ENCODE assay signal across 35 cellular contexts in genomic region chr12:112674539-112674938, GRCh38.
"Had no signal": no experiment of that assay in that cellular context is flagged by ENCODE, and none has a peak within 500 bp of the region (broad histone marks: within the 10 kb centered on the region; RNA-seq: fewer than 3 reads in every experiment).

No MANE protein-coding gene starts in this region.

- H3K9me3 ChIP-seq: adrenal gland, body of pancreas, breast epithelium had no signal

- DNase-seq: activated B cell treated with CpG ODN at 0.5 μM for 24 hours; activated CD4-positive, alpha-beta memory T cell treated with anti-CD3 and anti-CD28 coated beads for 36 hours; activated CD4-positive, alpha-beta T cell treated with anti-CD3 and anti-CD28 coated beads for 4 hours; activated CD4-positive, alpha-beta T cell treated with anti-CD3 and anti-CD28 coated beads, Interleukin-2, amount 10 ng/mL, durations not matched to agents 24 days and 14 days; activated CD4-positive, alpha-beta T cell treated with anti-CD3 and anti-CD28 coated beads, Interleukin-2, amount 50 U/mL, for 1 hour; activated CD4-positive, alpha-beta T cell treated with anti-CD3 and anti-CD28 coated beads, Interleukin-2, amount 50 U/mL, for 4 hours; activated CD4-positive, CD25-positive, alpha-beta regulatory T cell treated with anti-CD3 and anti-CD28 coated beads, Interleukin-2, amount 50 U/mL, for 72 hours; activated CD8-positive, alpha-beta memory T cell treated with anti-CD3 and anti-CD28 coated beads, Interleukin-2, amount 50 U/mL, for 4 hours; activated CD8-positive, alpha-beta T cell treated with anti-CD3 and anti-CD28 coated beads for 36 hours; activated effector memory CD4-positive, alpha-beta T cell treated with anti-CD3 and anti-CD28 coated beads, Interleukin-2, amount 50 U/mL, for 16 hours; activated gamma-delta T cell treated with Interleukin-2 at 50 U/mL for 16 hours; activated naive CD4-positive, alpha-beta T cell; activated naive CD4-positive, alpha-beta T cell treated with anti-CD3 and anti-CD28 coated beads for 36 hours; activated naive CD4-positive, alpha-beta T cell treated with anti-CD3 and anti-CD28 coated beads, Interleukin-2, amount 50 U/mL, for 16 hours; activated naive CD8-positive, alpha-beta T cell treated with anti-CD3 and anti-CD28 coated beads for 36 hours; activated T-cell treated with anti-CD3 and anti-CD28 coated beads for 4 hours; activated T-cell treated with anti-CD3 and anti-CD28 coated beads, Interleukin-2, amount 50 U/mL, for 1 hour; activated T-cell treated with anti-CD3 and anti-CD28 coated beads, Interleukin-2, amount 50 U/mL, for 4 hours; activated T-cell treated with anti-CD3 and anti-CD28 coated beads, Interleukin-2, amount 50 U/mL, for 72 hours; adrenal gland; amniotic stem cell; aorta; body of pancreas; brain microvascular endothelial cell; central memory CD4-positive, alpha-beta T cell; T-helper 1 cell; T-helper 2 cell; T-helper 9 cell had no signal

- H3K4me1 ChIP-seq: adrenal gland, body of pancreas, breast epithelium had no signal

- H3K27ac Mint-ChIP-seq: activated B cell treated with CpG ODN at 0.5 μM for 24 hours; activated CD4-positive, alpha-beta memory T cell treated with anti-CD3 and anti-CD28 coated beads for 36 hours; activated CD4-positive, alpha-beta T cell treated with anti-CD3 and anti-CD28 coated beads, Interleukin-2, amount 10 ng/mL, durations not matched to agents 24 days and 14 days; activated CD8-positive, alpha-beta T cell treated with anti-CD3 and anti-CD28 coated beads for 36 hours; activated naive CD4-positive, alpha-beta T cell treated with anti-CD3 and anti-CD28 coated beads for 36 hours; activated naive CD4-positive, alpha-beta T cell treated with anti-CD3 and anti-CD28 coated beads, Interleukin-2, amount 50 U/mL, for 72 hours; activated naive CD8-positive, alpha-beta T cell treated with anti-CD3 and anti-CD28 coated beads for 36 hours; activated T-cell treated with anti-CD3 and anti-CD28 coated beads, Interleukin-2, amount 50 U/mL, for 72 hours; activated T-helper 1 cell treated with anti-CD3 and anti-CD28 coated beads, Interleukin-12 subunit alpha, Interleukin-12 subunit beta, Interleukin-2, Interleukin-4 antibody, amounts not matched to agents 30 ng/mL and 10 ng/mL and 1 ng/mL, durations not matched to agents 14 hours and 24 hours and 36 hours; activated T-helper 17 cell treated with anti-CD3 and anti-CD28 coated beads, Interleukin-2, amount 50 U/mL, for 72 hours; T-helper 1 cell treated with Interleukin-12 subunit alpha and Interleukin-12 subunit beta and Interleukin-4 antibody, amounts not matched to agents 30 μg/mL and 1 μg/mL, for 36 hours; T-helper 2 cell treated with Interferon-gamma antibody and Interleukin-4, amounts not matched to agents 5 μg/mL and 100 μg/mL, for 36 hours had no signal

- ATAC-seq: activated CD8-positive, alpha-beta T cell treated with anti-CD3 and anti-CD28 coated beads for 36 hours; activated naive CD4-positive, alpha-beta T cell treated with anti-CD3 and anti-CD28 coated beads, Interleukin-2, amount 50 U/mL, for 72 hours; activated T-cell treated with anti-CD3 and anti-CD28 coated beads, Interleukin-2, amount 50 U/mL, for 4 hours; activated T-cell treated with anti-CD3 and anti-CD28 coated beads, Interleukin-2, amount 50 U/mL, for 72 hours; activated T-helper 17 cell treated with anti-CD3 and anti-CD28 coated beads, Interleukin-2, amount 50 U/mL, for 72 hours; body of pancreas had no signal

- H3K4me1 Mint-ChIP-seq: activated B cell treated with CpG ODN at 0.5 μM for 24 hours; activated CD4-positive, alpha-beta T cell treated with anti-CD3 and anti-CD28 coated beads, Interleukin-2, amount 10 ng/mL, durations not matched to agents 24 days and 14 days; activated naive CD8-positive, alpha-beta T cell treated with anti-CD3 and anti-CD28 coated beads for 36 hours; activated T-helper 17 cell treated with anti-CD3 and anti-CD28 coated beads, Interleukin-2, amount 50 U/mL, for 72 hours had no signal

- H3K4me3 ChIP-seq: adrenal gland, body of pancreas, breast epithelium had no signal

- H3K27me3 ChIP-seq: adrenal gland, body of pancreas, brain microvascular endothelial cell had no signal

- H3K36me3 ChIP-seq: adrenal gland, brain microvascular endothelial cell, breast epithelium had no signal

- H3K27ac ChIP-seq: adrenal gland, body of pancreas, brain microvascular endothelial cell, breast epithelium, VCaP had no signal

- H3K36me3 Mint-ChIP-seq: activated CD4-positive, alpha-beta memory T cell treated with anti-CD3 and anti-CD28 coated beads for 36 hours; activated naive CD4-positive, alpha-beta T cell treated with anti-CD3 and anti-CD28 coated beads, Interleukin-2, amount 50 U/mL, for 72 hours; activated naive CD8-positive, alpha-beta T cell treated with anti-CD3 and anti-CD28 coated beads for 36 hours had no signal

- H3K4me3 Mint-ChIP-seq: activated B cell treated with CpG ODN at 0.5 μM for 24 hours; activated CD4-positive, alpha-beta memory T cell treated with anti-CD3 and anti-CD28 coated beads for 36 hours; activated CD4-positive, alpha-beta T cell treated with anti-CD3 and anti-CD28 coated beads, Interleukin-2, amount 10 ng/mL, durations not matched to agents 24 days and 14 days; activated CD8-positive, alpha-beta T cell treated with anti-CD3 and anti-CD28 coated beads for 36 hours; activated naive CD4-positive, alpha-beta T cell treated with anti-CD3 and anti-CD28 coated beads for 36 hours; activated naive CD8-positive, alpha-beta T cell treated with anti-CD3 and anti-CD28 coated beads for 36 hours; activated T-cell treated with anti-CD3 and anti-CD28 coated beads, Interleukin-2, amount 50 U/mL, for 4 hours; activated T-cell treated with anti-CD3 and anti-CD28 coated beads, Interleukin-2, amount 50 U/mL, for 72 hours; activated T-helper 1 cell treated with anti-CD3 and anti-CD28 coated beads, Interleukin-12 subunit alpha, Interleukin-12 subunit beta, Interleukin-2, Interleukin-4 antibody, amounts not matched to agents 30 ng/mL and 10 ng/mL and 1 ng/mL, durations not matched to agents 14 hours and 24 hours and 36 hours; activated T-helper 17 cell treated with anti-CD3 and anti-CD28 coated beads, Interleukin-2, amount 50 U/mL, for 72 hours; T-helper 1 cell treated with Interleukin-12 subunit alpha and Interleukin-12 subunit beta and Interleukin-4 antibody, amounts not matched to agents 30 μg/mL and 1 μg/mL, for 36 hours; T-helper 2 cell treated with Interferon-gamma antibody and Interleukin-4, amounts not matched to agents 5 μg/mL and 100 μg/mL, for 36 hours had no signal

- H3K9me3 Mint-ChIP-seq: activated B cell treated with CpG ODN at 0.5 μM for 24 hours; activated CD4-positive, alpha-beta memory T cell treated with anti-CD3 and anti-CD28 coated beads for 36 hours; activated CD4-positive, alpha-beta T cell treated with anti-CD3 and anti-CD28 coated beads, Interleukin-2, amount 10 ng/mL, durations not matched to agents 24 days and 14 days; activated CD8-positive, alpha-beta T cell treated with anti-CD3 and anti-CD28 coated beads for 36 hours; activated naive CD4-positive, alpha-beta T cell treated with anti-CD3 and anti-CD28 coated beads for 36 hours; activated naive CD4-positive, alpha-beta T cell treated with anti-CD3 and anti-CD28 coated beads, Interleukin-2, amount 50 U/mL, for 72 hours; activated naive CD8-positive, alpha-beta T cell treated with anti-CD3 and anti-CD28 coated beads for 36 hours; activated T-cell treated with anti-CD3 and anti-CD28 coated beads, Interleukin-2, amount 50 U/mL, for 4 hours; activated T-cell treated with anti-CD3 and anti-CD28 coated beads, Interleukin-2, amount 50 U/mL, for 72 hours; activated T-helper 1 cell treated with anti-CD3 and anti-CD28 coated beads, Interleukin-12 subunit alpha, Interleukin-12 subunit beta, Interleukin-2, Interleukin-4 antibody, amounts not matched to agents 30 ng/mL and 10 ng/mL and 1 ng/mL, durations not matched to agents 14 hours and 24 hours and 36 hours; activated T-helper 17 cell treated with anti-CD3 and anti-CD28 coated beads, Interleukin-2, amount 50 U/mL, for 72 hours; T-helper 1 cell treated with Interleukin-12 subunit alpha and Interleukin-12 subunit beta and Interleukin-4 antibody, amounts not matched to agents 30 μg/mL and 1 μg/mL, for 36 hours; T-helper 2 cell treated with Interferon-gamma antibody and Interleukin-4, amounts not matched to agents 5 μg/mL and 100 μg/mL, for 36 hours had no signal
